Comparison of ENCODE assay signal across 17 cellular contexts in the genomic region with DNA sequence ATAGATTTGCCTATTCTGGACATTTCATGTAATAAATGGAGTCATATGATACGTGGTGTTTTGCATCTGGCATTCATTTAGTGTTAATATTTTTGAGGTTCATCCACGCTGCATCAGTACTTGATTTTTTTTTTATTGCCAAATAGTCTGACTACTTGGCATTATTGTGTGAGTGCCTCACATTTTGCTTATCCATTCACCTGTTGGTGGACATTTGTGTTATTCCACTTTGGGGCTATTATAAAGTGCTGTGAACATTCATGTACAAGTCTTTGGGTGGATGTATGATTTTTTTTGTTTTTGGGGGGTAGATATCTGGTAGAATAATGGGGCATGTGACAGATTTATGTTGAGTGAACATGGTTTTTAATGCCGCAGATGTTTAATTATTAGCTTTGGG. TPM values are rescaled to one million over a fixed set of nuclear protein-coding genes. Genes with fewer than 3 reads are reported as not detected.
DNase-seq lines count a peak whose midpoint lies in the region; ATAC-seq and TF ChIP-seq lines count a peak whose summit lies in the region.
"Had no signal": no experiment of that assay in that cellular context is flagged by ENCODE, and none has a peak within 500 bp of the region (broad histone marks: within the 10 kb centered on the region; RNA-seq: fewer than 3 reads in every experiment).

No MANE protein-coding gene starts in this region.

- H3K9ac ChIP-seq in SK-N-SH (no peak overlapping the region), trophoblast cell (ENCODE audit: low read length) (no peak overlapping the region)
- H3K9ac ChIP-seq: BLaER1, GM23248 had no signal

- H2AFZ ChIP-seq in SK-N-SH (ENCODE audit: low read depth) (no peak overlapping the region), trophoblast cell (ENCODE audit: insufficient read depth, low read length, poor library complexity) (no peak overlapping the region)
- H2AFZ ChIP-seq: GM23248 had no signal

- no peak for TF ChIP-seq EP300 in SK-N-SH (IDR thresholded peaks at IDR 0.05; ENCODE audit: borderline replicate concordance in 1 of 2, low read depth in 1 of 2, low read length in 1 of 2)

- peaks cover 5% of the 10 kb centered on the region for H3F3A ChIP-seq in SK-N-SH (replicated peaks; ENCODE audit: insufficient read depth)

- WGBS in SK-N-SH (ENCODE audit: low lambda C conversion rate), result 78% methylated on average over 3 of the region's 3 CpGs
- WGBS in trophoblast cell (ENCODE audit: extremely low coverage, insufficient coverage, insufficient read length), result no CpG with 5 or more reads among the region's 3 CpGs

- H2BK12ac ChIP-seq in trophoblast cell (ENCODE audit: low read length), result no peak overlapping the region

- H3K79me2 ChIP-seq in SK-N-SH (ENCODE audit: insufficient read depth) (peaks cover 100% of the 10 kb centered on the region), trophoblast cell (ENCODE audit: control insufficient read depth, insufficient read depth, low read length, poor library complexity) (peaks cover 32% of the 10 kb centered on the region)

- peaks cover 0 to 10% of the 10 kb centered on the region in 2 experiments for H3K36me3 ChIP-seq in SK-N-SH (replicated peaks in 1 of 2; ENCODE audit: control insufficient read depth in 1 of 2, insufficient read depth in 2 of 2, low read length in 1 of 2)
- peaks cover 0 to 7% of the 10 kb centered on the region in 2 experiments for H3K36me3 ChIP-seq in trophoblast cell (ENCODE audit: control insufficient read depth in 1 of 2, insufficient read depth in 2 of 2, low read length in 2 of 2)

- no peak overlapping the region for H3K23ac ChIP-seq in trophoblast cell (ENCODE audit: low read length)

- H4K20me1 ChIP-seq in SK-N-SH (ENCODE audit: insufficient read depth), result peaks cover 100% of the 10 kb centered on the region

- H3K18ac ChIP-seq in trophoblast cell (ENCODE audit: low read length), result no peak overlapping the region

- TF ChIP-seq RAD21 in SK-N-SH (IDR thresholded peaks at IDR 0.05; ENCODE audit: low read length), result no peak

- H3K27me3 ChIP-seq in SK-N-SH (ENCODE audit: insufficient read depth), result no peaks in the 10 kb centered on the region
- H3K27me3 ChIP-seq in trophoblast cell (ENCODE audit: insufficient read depth, low read length), result no peaks in the 10 kb centered on the region
- H3K27me3 ChIP-seq: BLaER1 had no signal

- TF ChIP-seq CTCF in AG10803 (conservative IDR thresholded peaks at IDR 0.05; ENCODE audit: low read length) (no peak), SK-N-SH (IDR thresholded peaks at IDR 0.05) (no peak)

- H3K79me1 ChIP-seq in trophoblast cell (ENCODE audit: low read length), result no peaks in the 10 kb centered on the region

- H3K4me2 ChIP-seq in SK-N-SH (no peak overlapping the region), trophoblast cell (ENCODE audit: low read length) (no peak overlapping the region)
- H3K4me2 ChIP-seq: A549, BLaER1 had no signal

- no peak overlapping the region for H2AK5ac ChIP-seq in trophoblast cell (ENCODE audit: low read length)

- no peak overlapping the region for H4K8ac ChIP-seq in trophoblast cell (ENCODE audit: low read depth, low read length)

- H3K9me3 ChIP-seq in SK-N-SH (no peaks in the 10 kb centered on the region), trophoblast cell (ENCODE audit: insufficient read depth, low read depth, low read length) (no peaks in the 10 kb centered on the region)
- H3K9me3 ChIP-seq: A549, HAP-1 had no signal

- no peak overlapping the region for H3K14ac ChIP-seq in trophoblast cell (ENCODE audit: low read length)

- POLR2A ChIA-PET in SK-N-SH (lab: Yijun Ruan, JAX), result no interaction called here

- H3K9me2 ChIP-seq in SK-N-SH, result no peaks in the 10 kb centered on the region

- DNase-seq in AG10803 (ENCODE audit: low read depth) (peak; percentile 25), SK-N-SH (no peak), fibroblast of gingiva (ENCODE audit: low read depth) (peak; percentile 42), trophoblast cell (no peak), NCI-H2171 (lab: John Stamatoyannopoulos, UW) (no peak)
- DNase-seq: CD4-positive, alpha-beta memory T cell; DMS153; DMS79; GDM1; GM23248 had no signal

- H3K4me3 ChIP-seq in AG10803 (ENCODE audit: low read length) (no peak overlapping the region), SK-N-SH (ENCODE audit: low read depth in 2 of 2, low read length in 1 of 2) (no peak overlapping the region), trophoblast cell (ENCODE audit: low read depth, low read length) (no peak overlapping the region)
- H3K4me3 ChIP-seq: A549, BLaER1, GM23248, HAP-1 had no signal

- H2BK120ac ChIP-seq in trophoblast cell (ENCODE audit: insufficient read depth, low read length, poor library complexity), result no peak overlapping the region

- no peak overlapping the region for H2BK5ac ChIP-seq in trophoblast cell (ENCODE audit: low read depth, low read length, poor library complexity)

- CTCF ChIA-PET in SK-N-SH (lab: Yijun Ruan, JAX), result interaction anchor here (0.8 to 3.9 kb wide), 3 partner anchors 7 to 29 kb away, joined by 3 to 18 read pairs (median 6); no protein-coding TSS in a partner anchor

- H4K91ac ChIP-seq in trophoblast cell (ENCODE audit: low read depth, low read length), result no peak overlapping the region

- H3K4ac ChIP-seq in trophoblast cell (ENCODE audit: low read depth, low read length), result peak overlapping the region; percentile 94

- H3K4me1 ChIP-seq in SK-N-SH (ENCODE audit: control insufficient read depth in 1 of 2, insufficient read depth in 2 of 2, low read depth in 1 of 2, low read length in 1 of 2) (peaks cover 7 to 16% of the 10 kb centered on the region in 2 experiments; a peak in 3 of 4 replicates), trophoblast cell (ENCODE audit: control insufficient read depth in 1 of 2, insufficient read depth in 2 of 2, low read length in 2 of 2) (peaks cover 14 to 19% of the 10 kb centered on the region in 2 experiments)
- H3K4me1 ChIP-seq: HAP-1 had no signal

- no peak overlapping the region for H3K27ac ChIP-seq in SK-N-SH (ENCODE audit: low read depth in 2 of 2, low read length in 1 of 2)
- H3K27ac ChIP-seq in trophoblast cell (ENCODE audit: low read depth, low read length), result no peak overlapping the region
- H3K27ac ChIP-seq: 22Rv1, A549, BLaER1, GM23248, HL-60 had no signal

- H4K12ac ChIP-seq in trophoblast cell (ENCODE audit: low read depth, low read length), result no peak overlapping the region

- ATAC-seq in GM21423 (IDR thresholded peaks at IDR 0.05; ENCODE audit: unreplicated experiment) (no peak), GM19328 (IDR thresholded peaks at IDR 0.05; ENCODE audit: unreplicated experiment) (no peak)
- ATAC-seq: A549 had no signal

TF ChIP-seq in SK-N-SH, 30 proteins besides CTCF, POLR2A, EP300 and RAD21:
- TF ChIP-seq TCF12 (IDR thresholded peaks at IDR 0.05) (peak; percentile 19; the same call in 1 of the 2 replicates), POLR2AphosphoS5 (IDR thresholded peaks at IDR 0.05; ENCODE audit: low read depth, low read length) (no peak), CHD2 (IDR thresholded peaks at IDR 0.05; ENCODE audit: low read length, partially characterized antibody) (no peak), NFIC (IDR thresholded peaks at IDR 0.05; ENCODE audit: borderline replicate concordance) (no peak), YY1 (IDR thresholded peaks at IDR 0.05; ENCODE audit: low read depth) (no peak)
- TF ChIP-seq, protein P1, sequence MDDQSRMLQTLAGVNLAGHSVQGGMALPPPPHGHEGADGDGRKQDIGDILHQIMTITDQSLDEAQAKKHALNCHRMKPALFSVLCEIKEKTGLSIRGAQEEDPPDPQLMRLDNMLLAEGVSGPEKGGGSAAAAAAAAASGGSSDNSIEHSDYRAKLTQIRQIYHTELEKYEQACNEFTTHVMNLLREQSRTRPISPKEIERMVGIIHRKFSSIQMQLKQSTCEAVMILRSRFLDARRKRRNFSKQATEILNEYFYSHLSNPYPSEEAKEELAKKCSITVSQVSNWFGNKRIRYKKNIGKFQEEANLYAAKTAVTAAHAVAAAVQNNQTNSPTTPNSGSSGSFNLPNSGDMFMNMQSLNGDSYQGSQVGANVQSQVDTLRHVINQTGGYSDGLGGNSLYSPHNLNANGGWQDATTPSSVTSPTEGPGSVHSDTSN (IDR thresholded peaks at IDR 0.05), result no peak

RNA-seq across cellular contexts. Expression of gene CUL1, which starts 19.7 kb away (rescaled TPM):
- polyA plus RNA-seq in SK-N-SH (2012; rRNA removed), result 45.2 and 50.0 TPM in 2 replicates
- polyA plus RNA-seq in SK-N-SH (2012; cell fraction: cytosol; rRNA removed), result 56.0 and 56.7 TPM in 2 replicates
- polyA plus RNA-seq in SK-N-SH (2012; cell fraction: nucleus; rRNA removed), result 30.2 and 49.4 TPM in 2 replicates
- 78.0 and 80.3 TPM in 2 replicates for polyA plus RNA-seq in trophoblast cell (2013)

Comparison
In these comparisons a context has a peak if more than half of its experiments do, and no peak if none do; other contexts are left out.
1. DNase-seq: peak in AG10803 (single experiment) and fibroblast of gingiva (single experiment); none in SK-N-SH (single experiment), trophoblast cell (0 of 2) and NCI-H2171 (single experiment).